In genomic region chr7:127683776-127684681, GRCh38 we compare ENCODE assay signal across 10 cellular contexts. TPM values are rescaled to one million over a fixed set of nuclear protein-coding genes. Genes with fewer than 3 reads are reported as not detected.
A peak's percentile ranks its signal among the peaks of the same experiment; 100 is the strongest.
DNase-seq lines count a peak whose midpoint lies in the region; ATAC-seq lines count a peak whose summit lies in the region.
"Had no signal": no experiment of that assay in that cellular context is flagged by ENCODE, and none has a peak within 500 bp of the region (broad histone marks: within the 10 kb centered on the region; RNA-seq: fewer than 3 reads in every experiment).

No MANE protein-coding gene starts in this region.

- DNase-seq in NCI-H128 (lab: John Stamatoyannopoulos, UW; ENCODE audit: unreplicated experiment) (peak; percentile 7), lung microvascular endothelial cell (ENCODE audit: low read depth in 2 of 2) (peak; percentile 39 to 58), caudate nucleus (lab: John Stamatoyannopoulos, UW) (no peak), HuH-7 (ENCODE audit: low spot score) (no peak), HT-29 (ENCODE audit: low spot score) (no peak)
- DNase-seq in activated CD4-positive, alpha-beta T cell treated with anti-CD3 and anti-CD28 coated beads, Interleukin-2, amount 50 U/mL, for 48 hours: no peak
- DNase-seq: erythroblast had no signal

- H3K27ac ChIP-seq in caudate nucleus (ENCODE audit: low read depth, low read length): no peak overlapping the region
- H3K27ac ChIP-seq: HL-60 had no signal

- ATAC-seq in GM18873 (IDR thresholded peaks at IDR 0.05; ENCODE audit: low FRiP score, unreplicated experiment) (peak; percentile 81), HG02623 (IDR thresholded peaks at IDR 0.05; ENCODE audit: unreplicated experiment) (peak; percentile 65)

RNA-seq across cellular contexts. Expression of gene SND1, which starts 32.0 kb away (rescaled TPM):
- 105 and 150 TPM in 2 replicates for total RNA-seq in lung microvascular endothelial cell
- total RNA-seq in HT-29 (2014; rRNA removed; shearing (Covaris generic)): 178 and 193 TPM in 2 replicates

Comparison
In these comparisons a context has a peak if more than half of its experiments do, and no peak if none do; other contexts are left out.
1. DNase-seq: peak in NCI-H128 (single experiment) and lung microvascular endothelial cell (2 of 2); none in caudate nucleus (0 of 61), activated CD4-positive, alpha-beta T cell treated with anti-CD3 and anti-CD28 coated beads, Interleukin-2, amount 50 U/mL, for 48 hours (0 of 2), HuH-7 (single experiment) and HT-29 (single experiment).